ENCODE assay signal across 11 cellular contexts in the genomic region with DNA sequence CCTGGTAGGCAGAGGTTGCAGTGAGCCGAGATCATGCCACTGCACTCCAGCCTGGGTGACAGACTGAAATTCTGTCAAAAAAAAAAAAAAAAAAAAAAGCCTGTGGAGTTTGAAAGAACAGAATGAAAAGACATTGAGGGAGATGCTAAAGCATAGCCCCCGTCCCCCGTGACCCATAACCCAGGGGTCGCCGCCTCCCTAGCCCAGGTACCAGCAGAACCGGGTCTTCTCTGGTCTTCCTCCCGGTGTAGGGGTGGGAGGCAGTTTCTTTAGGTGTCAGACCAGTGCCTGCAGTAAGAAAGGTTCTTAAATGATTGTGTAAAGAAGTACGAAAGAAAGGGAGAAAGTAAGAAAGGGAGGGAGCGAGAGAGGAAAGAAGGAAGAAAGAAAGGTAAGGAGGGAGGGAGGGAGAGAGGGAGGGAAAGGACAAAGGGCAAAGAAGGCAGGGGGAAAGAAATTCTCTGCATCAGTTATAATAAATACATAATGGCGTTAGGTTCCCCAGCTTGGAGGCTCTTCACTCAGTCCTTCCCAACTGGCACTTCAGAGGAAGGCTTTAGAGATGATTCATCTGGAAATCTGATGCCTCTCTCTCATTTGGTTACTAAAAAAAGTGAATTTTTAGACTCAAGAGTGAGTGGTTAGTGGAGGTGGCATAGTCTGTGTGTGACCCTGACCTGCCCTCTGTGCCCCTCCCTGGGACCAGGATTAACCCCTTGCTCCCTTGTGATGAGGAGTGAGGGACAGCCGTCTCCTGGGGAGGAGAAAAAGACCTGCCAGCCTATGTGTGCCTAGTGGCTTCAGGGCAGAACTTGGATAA. TPM values are rescaled to one million over a fixed set of nuclear protein-coding genes. Genes with fewer than 3 reads are reported as not detected.
A peak's percentile ranks its signal among the peaks of the same experiment; 100 is the strongest.
DNase-seq lines count a peak whose midpoint lies in the region; ATAC-seq lines count a peak whose summit lies in the region.
"Had no signal": no experiment of that assay in that cellular context is flagged by ENCODE, and none has a peak within 500 bp of the region (broad histone marks: within the 10 kb centered on the region; RNA-seq: fewer than 3 reads in every experiment).

No MANE protein-coding gene starts in this region.

- no peaks in the 10 kb centered on the region for H3K36me3 ChIP-seq in GM23248 (ENCODE audit: low read depth)

- no peak overlapping the region for H3K4me3 ChIP-seq in GM23248
- H3K4me3 ChIP-seq: K562 had no signal

- H3K9me3 ChIP-seq in GM23248 (ENCODE audit: low read depth) (no peaks in the 10 kb centered on the region), T-helper 17 cell (ENCODE audit: control insufficient read depth, low read length, poor library complexity, severe bottlenecking) (no peaks in the 10 kb centered on the region)

- ATAC-seq in T-helper 17 cell (no peak), GM19463 (IDR thresholded peaks at IDR 0.05; ENCODE audit: unreplicated experiment) (no peak)
- ATAC-seq: K562 had no signal

- peak overlapping the region; percentile 56 for H2AFZ ChIP-seq in GM23248

- H3K4me1 Mint-ChIP-seq in T-helper 17 cell = peaks cover 15% of the 10 kb centered on the region

- peak overlapping the region; percentile 73 for H3K27ac ChIP-seq in GM23248

- H3K36me3 Mint-ChIP-seq in T-helper 17 cell (ENCODE audit: low read depth) = no peaks in the 10 kb centered on the region

- no peaks in the 10 kb centered on the region for H4K20me1 ChIP-seq in GM23248 (ENCODE audit: insufficient read depth)

- peaks cover 23% of the 10 kb centered on the region for H3K27me3 Mint-ChIP-seq in T-helper 17 cell

- H3K4me1 ChIP-seq in GM23248 (ENCODE audit: insufficient read depth) = peaks cover 40% of the 10 kb centered on the region

- in situ Hi-C loops in GM23248 (cut with MboI) = no loop called here

- peak overlapping the region; percentile 72 for H3K4me2 ChIP-seq in GM23248 (ENCODE audit: unreplicated experiment)

- peak; percentile 44 for DNase-seq in AG08396 (ENCODE audit: low spot score)
- peak; percentile 89 for DNase-seq in GM23248
- no peak for DNase-seq in T-helper 17 cell
- DNase-seq in iris pigment epithelial cell (ENCODE audit: low read depth) = peak; percentile 69
- no peak for DNase-seq in NCI-H2171 treated with DMSO at 0.1 percent for 48 hours (lab: John Stamatoyannopoulos, UW)
- no peak for DNase-seq in ecto neural progenitor cell (ENCODE audit: low spot score)
- DNase-seq in mucosa of gallbladder (ENCODE audit: low spot score) = no peak
- DNase-seq: NK-92 treated with Interleukin-12 subunit alpha and Interleukin-12 subunit beta, amount 100 ng/mL, for 24 hours had no signal

- H3K9me2 ChIP-seq in GM23248 (ENCODE audit: insufficient read depth) = no peaks in the 10 kb centered on the region

- no peaks in the 10 kb centered on the region for H3K79me2 ChIP-seq in GM23248 (ENCODE audit: insufficient read depth)

- no peak overlapping the region for H3K4me3 Mint-ChIP-seq in T-helper 17 cell

- H3K9ac ChIP-seq in GM23248 = peak overlapping the region; percentile 60

- H3F3A ChIP-seq in GM23248 (ENCODE audit: insufficient read depth) = peaks cover 15% of the 10 kb centered on the region; the same call in 1 of the 2 replicates

- H3K27me3 ChIP-seq in GM23248 (replicated peaks; ENCODE audit: insufficient read depth) = no peaks in the 10 kb centered on the region

- 55 to 59% methylated on average over 11 of the region's 11 CpGs for WGBS in GM23248 (ENCODE audit: low coverage in 1 of 2, low lambda C conversion rate in 2 of 2, missing lambda C conversion rate in 2 of 2), 2 experiments

- H3K27ac Mint-ChIP-seq in T-helper 17 cell = peak overlapping the region; percentile 60

RNA-seq across cellular contexts. Expression of gene IL24, which starts 1.1 kb away (rescaled TPM):
- total RNA-seq in GM23248 (2014; rRNA removed; shearing (Covaris generic)) = 2.4 TPM in 1 of 2 replicates, not detected in the other
- polyA plus RNA-seq in GM23248 (2016; fragmentation: Nextera tagmentation; extraction: Ambion mirVana) = 0.49 and 0.52 TPM in 2 replicates
- not detected for total RNA-seq in T-helper 17 cell
- not detected for total RNA-seq in mucosa of gallbladder
- total RNA-seq: K562 had no signal
- polyA plus RNA-seq: neural cell had no signal

RNA-seq across cellular contexts. Expression of gene FCMR, which starts 23.4 kb away (rescaled TPM):
- total RNA-seq in GM23248 (2014; rRNA removed; shearing (Covaris generic)) = 1.2 TPM in 1 of 2 replicates, not detected in the other
- 0.94 and 2.3 TPM in 2 replicates for polyA plus RNA-seq in GM23248 (2016; fragmentation: Nextera tagmentation; extraction: Ambion mirVana)
- total RNA-seq in T-helper 17 cell (100 to 1,000 TPM; 206 to 249 TPM), mucosa of gallbladder (8.0 TPM)
- polyA plus RNA-seq: neural cell had no signal

RNA-seq across cellular contexts. Expression of gene IL20, which starts 32.9 kb away (rescaled TPM):
- total RNA-seq in GM23248 (2014; rRNA removed; shearing (Covaris generic)) = 0.25 TPM in 1 of 2 replicates, not detected in the other
- polyA plus RNA-seq in GM23248 (2016; fragmentation: Nextera tagmentation; extraction: Ambion mirVana) = not detected in 2 replicates
- not detected for total RNA-seq in T-helper 17 cell
- total RNA-seq in mucosa of gallbladder = not detected
- total RNA-seq: K562 had no signal
- polyA plus RNA-seq: K562, neural cell had no signal

RNA-seq across cellular contexts. Expression of gene PIGR, which starts 48.0 kb away (rescaled TPM):
- total RNA-seq in GM23248 (2014; rRNA removed; shearing (Covaris generic)) = not detected in 2 replicates
- polyA plus RNA-seq in GM23248 (2016; fragmentation: Nextera tagmentation; extraction: Ambion mirVana) = not detected in 2 replicates
- total RNA-seq in T-helper 17 cell (not detected), mucosa of gallbladder (2,875 TPM)
- polyA plus RNA-seq: neural cell had no signal

Comparison
In these comparisons a context has a peak if more than half of its experiments do, and no peak if none do; other contexts are left out.
1. DNase-seq: peak in AG08396 (single experiment), GM23248 (single experiment) and iris pigment epithelial cell (single experiment); none in T-helper 17 cell (0 of 3), NCI-H2171 treated with DMSO at 0.1 percent for 48 hours (single experiment), ecto neural progenitor cell (single experiment) and mucosa of gallbladder (single experiment).
2. RNA of gene FCMR, which starts 23.4 kb away (total RNA-seq): 206 to 249 TPM in T-helper 17 cell; 8.0 TPM in mucosa of gallbladder (single experiment) and 1.2 TPM in GM23248; every median in the first group is over 10 times any median in the second.